9 cellular contexts compared by ENCODE assay signal in the genomic region with DNA sequence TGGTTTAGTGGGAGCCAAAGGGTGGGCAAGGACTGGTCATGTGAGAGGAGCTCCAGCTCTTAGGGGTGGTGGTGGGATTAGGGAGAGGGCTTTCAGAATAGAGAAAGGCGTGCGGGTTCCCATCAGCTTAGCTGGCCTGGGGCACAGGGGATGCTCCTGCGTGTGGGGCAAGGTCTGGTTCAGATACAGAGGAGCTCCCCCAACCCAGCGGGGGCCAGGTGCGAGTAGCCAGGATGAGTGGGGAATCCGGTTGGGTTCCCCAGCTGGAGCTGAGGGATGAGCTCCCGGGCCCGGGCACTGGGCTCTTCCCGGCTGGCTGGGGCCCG. TPM values are rescaled to one million over a fixed set of nuclear protein-coding genes. Genes with fewer than 3 reads are reported as not detected.
DNase-seq lines count a peak whose midpoint lies in the region; ATAC-seq, FAIRE-seq and TF ChIP-seq lines count a peak whose summit lies in the region.
"Had no signal": no experiment of that assay in that cellular context is flagged by ENCODE, and none has a peak within 500 bp of the region (broad histone marks: within the 10 kb centered on the region; RNA-seq: fewer than 3 reads in every experiment).

No MANE protein-coding gene starts in this region.

- H3K9me3 ChIP-seq in A549 (no peaks in the 10 kb centered on the region), WERI-Rb-1 (ENCODE audit: severe bottlenecking) (no peaks in the 10 kb centered on the region), right cardiac atrium (ENCODE audit: control insufficient read depth, low read length) (no peaks in the 10 kb centered on the region)

- H3K9me2 ChIP-seq in GM23338 (ENCODE audit: insufficient read depth), result no peaks in the 10 kb centered on the region

- DNase-seq in A549 (ENCODE audit: low read depth in 1 of 2, low spot score in 1 of 2) (no peak), GM23338 (ENCODE audit: low spot score) (peak; percentile 58), WERI-Rb-1 (no peak), right cardiac atrium (no peak), inferior parietal cortex (ENCODE audit: extremely low spot score) (no peak), HK-2 (ENCODE audit: unreplicated experiment) (no peak), ureter (ENCODE audit: low spot score) (no peak)

- no peaks in the 10 kb centered on the region for H4K20me1 ChIP-seq in GM23338 (replicated peaks; ENCODE audit: insufficient read depth)

- no peaks in the 10 kb centered on the region; the same call in 2 of the 3 replicates for H3K36me3 Mint-ChIP-seq in GM23338 (ENCODE audit: low read depth)
- H3K36me3 Mint-ChIP-seq in stimulated activated memory B cell treated with anti-CD40 and anti-IgM and Interleukin-4, amounts not matched to agents 10 μg/mL and 1 μg/mL and 100 μg/mL, for 72 hours, result peaks cover 7% of the 10 kb centered on the region

- CTCF ChIA-PET in A549 (lab: Yijun Ruan, JAX), result interaction anchor here (0.6 to 5.4 kb wide), 16 partner anchors 8 to 396 kb away, joined by 3 to 22 read pairs (median 6); partner anchors contain the start of genes CABP4, GPR152 and PPP1CA

- POLR2A ChIA-PET in A549 (lab: Yijun Ruan, JAX), result interaction anchor here (0.6 to 1.9 kb wide), 4 partner anchors 25 to 67 kb away, joined by 3 to 14 read pairs (median 4); partner anchors contain the start of genes CORO1B and PPP1CA

- peaks cover 9% of the 10 kb centered on the region; the same call in 1 of the 2 replicates for H3K79me2 ChIP-seq in GM23338 (replicated peaks; ENCODE audit: insufficient read depth)

- peak overlapping the region; percentile 82 for H3K4me2 ChIP-seq in A549
- H3K4me2 ChIP-seq in GM23338, result peak overlapping the region; percentile 93

- intact Hi-C loops in right cardiac atrium (cut with DNase I), result loop anchor here in 2 of 4 donors (5.0 to 10.0 kb wide), 2 partner anchors 54 to 66 kb away; partner anchors contain the start of genes CARNS1 (in 1 of the 2), PPP1CA (in 1 of the 2) and TBC1D10C (in 1 of the 2)

- TF ChIP-seq RAD21 in A549 (conservative IDR thresholded peaks at IDR 0.05 in 1 of 2, IDR thresholded peaks at IDR 0.05 in 1 of 2), result no peak

- peak; percentile 3 to 6; a peak in 5 of 6 replicates for ATAC-seq in A549
- peak; percentile 12 for ATAC-seq in GM23338
- no peak for ATAC-seq in right cardiac atrium
- ATAC-seq in stimulated activated memory B cell treated with anti-CD40 and anti-IgM and Interleukin-4, amounts not matched to agents 10 μg/mL and 1 μg/mL and 100 μg/mL, for 72 hours, result peak; percentile 1

- H3K36me3 ChIP-seq in GM23338 (ENCODE audit: insufficient read depth), result no peaks in the 10 kb centered on the region
- H3K36me3 ChIP-seq in WERI-Rb-1, result no peaks in the 10 kb centered on the region

- TF ChIP-seq POLR2A in A549 (IDR thresholded peaks at IDR 0.05; ENCODE audit: low read length), result no peak

- peaks cover 20% of the 10 kb centered on the region for H3K27me3 Mint-ChIP-seq in GM23338 (ENCODE audit: insufficient read depth, low read depth, poor library complexity)
- H3K27me3 Mint-ChIP-seq in stimulated activated memory B cell treated with anti-CD40 and anti-IgM and Interleukin-4, amounts not matched to agents 10 μg/mL and 1 μg/mL and 100 μg/mL, for 72 hours, result no peaks in the 10 kb centered on the region

- H3K27ac ChIP-seq in A549, result peak overlapping the region; percentile 82 to 97
- H3K27ac ChIP-seq in GM23338 (ENCODE audit: low read depth), result no peak overlapping the region
- H3K27ac ChIP-seq in WERI-Rb-1, result peak overlapping the region; percentile 75
- H3K27ac ChIP-seq in right cardiac atrium (ENCODE audit: low read length), result peak overlapping the region; percentile 64

- H3K4me1 Mint-ChIP-seq in GM23338, result peaks cover 15% of the 10 kb centered on the region
- H3K4me1 Mint-ChIP-seq in stimulated activated memory B cell treated with anti-CD40 and anti-IgM and Interleukin-4, amounts not matched to agents 10 μg/mL and 1 μg/mL and 100 μg/mL, for 72 hours, result peaks cover 76% of the 10 kb centered on the region

- TF ChIP-seq CTCF in A549 (IDR thresholded peaks at IDR 0.05) (no peak), GM23338 (conservative IDR thresholded peaks at IDR 0.05; ENCODE audit: low read depth in 2 of 2) (no peak), WERI-Rb-1 (IDR thresholded peaks at IDR 0.05; ENCODE audit: low read depth, low read length) (no peak)

- H3K4me3 ChIP-seq in A549 (peak overlapping the region; percentile 67), GM23338 (peak overlapping the region; percentile 92), WERI-Rb-1 (ENCODE audit: low read depth, low read length) (peak overlapping the region; percentile 73), right cardiac atrium (ENCODE audit: low read length) (peak overlapping the region; percentile 75)

- FAIRE-seq in A549 (lab: Jason Lieb, UNC), result no peak

- H3K27me3 ChIP-seq in GM23338 (ENCODE audit: insufficient read depth) (no peaks in the 10 kb centered on the region), WERI-Rb-1 (ENCODE audit: insufficient read depth, low read depth, severe bottlenecking) (no peaks in the 10 kb centered on the region), right cardiac atrium (ENCODE audit: control insufficient read depth, insufficient read depth) (no peaks in the 10 kb centered on the region)

- H3K4me3 Mint-ChIP-seq in GM23338, result peak overlapping the region; percentile 88
- H3K4me3 Mint-ChIP-seq in stimulated activated memory B cell treated with anti-CD40 and anti-IgM and Interleukin-4, amounts not matched to agents 10 μg/mL and 1 μg/mL and 100 μg/mL, for 72 hours, result peak overlapping the region; percentile 94

- no peaks in the 10 kb centered on the region for H3F3A ChIP-seq in GM23338 (replicated peaks; ENCODE audit: low read depth)

- no peaks in the 10 kb centered on the region for H3K9me3 Mint-ChIP-seq in GM23338
- H3K9me3 Mint-ChIP-seq in stimulated activated memory B cell treated with anti-CD40 and anti-IgM and Interleukin-4, amounts not matched to agents 10 μg/mL and 1 μg/mL and 100 μg/mL, for 72 hours, result no peaks in the 10 kb centered on the region

- no peak for TF ChIP-seq EP300 in A549 (IDR thresholded peaks at IDR 0.05)

- peak overlapping the region; percentile 93 for H3K27ac Mint-ChIP-seq in GM23338
- peak overlapping the region; percentile 95 for H3K27ac Mint-ChIP-seq in stimulated activated memory B cell treated with anti-CD40 and anti-IgM and Interleukin-4, amounts not matched to agents 10 μg/mL and 1 μg/mL and 100 μg/mL, for 72 hours

- H3K4me1 ChIP-seq in A549, result peaks cover 35% of the 10 kb centered on the region
- peaks cover 13% of the 10 kb centered on the region; the same call in 1 of the 2 replicates for H3K4me1 ChIP-seq in GM23338 (ENCODE audit: insufficient read depth)
- peaks cover 3% of the 10 kb centered on the region for H3K4me1 ChIP-seq in right cardiac atrium (ENCODE audit: control insufficient read depth, insufficient read depth, low read length)

- peak overlapping the region; percentile 78 for H2AFZ ChIP-seq in GM23338

- 13% methylated on average over 10 of the region's 10 CpGs for WGBS in A549 (ENCODE audit: missing lambda C conversion rate)
- WGBS in right cardiac atrium, result 3% methylated on average over 10 of the region's 10 CpGs

RNA-seq across cellular contexts. Expression of gene TMEM134, which starts 0.6 kb away (rescaled TPM):
- 18.1 and 18.8 TPM in 2 replicates for polyA plus RNA-seq in A549 (2011; rRNA removed)
- polyA plus RNA-seq in A549 (2012; cell fraction: cytosol; rRNA removed), result 53.7 and 68.8 TPM in 2 replicates
- 69.2 and 78.1 TPM in 2 replicates for polyA plus RNA-seq in A549 (2012; cell fraction: nucleus; rRNA removed)
- polyA plus RNA-seq in A549 (2017; fragmentation: RNase III; extraction: RNeasy Plus Mini Kit Qiagen cat#74134 plus additional on column Dnase treatment), result 18.0 to 20.6 TPM (median 18.9 TPM) in 3 replicates
- 5.1 and 6.6 TPM in 2 replicates for polyA minus RNA-seq in A549 (2011; rRNA and poly(A)+ RNA removed)
- 61.4 and 101 TPM in 2 replicates for total RNA-seq in GM23338 (2014; rRNA removed; shearing (Covaris generic))
- 64.7 and 69.2 TPM in 2 replicates for polyA plus RNA-seq in GM23338 (2016; fragmentation: Nextera tagmentation; extraction: Ambion mirVana)
- total RNA-seq in right cardiac atrium, result 10 to 100 TPM; 61.7 to 78.2 (median 65.4) TPM
- polyA plus RNA-seq in right cardiac atrium, result 82.3 TPM
- 134 TPM for total RNA-seq in ureter

RNA-seq across cellular contexts. Expression of gene CABP4, which starts 13.3 kb away (rescaled TPM):
- polyA plus RNA-seq in A549 (2011; rRNA removed) (not detected in 2 replicates), A549 (2017; fragmentation: RNase III; extraction: RNeasy Plus Mini Kit Qiagen cat#74134 plus additional on column Dnase treatment) (not detected in 3 replicates), GM23338 (2016; fragmentation: Nextera tagmentation; extraction: Ambion mirVana) (not detected in 2 replicates), right cardiac atrium (0.81 TPM)
- not detected in 2 replicates for polyA plus RNA-seq in A549 (2012; cell fraction: cytosol; rRNA removed)
- 0.02 TPM in 1 of 2 replicates, not detected in the other for polyA plus RNA-seq in A549 (2012; cell fraction: nucleus; rRNA removed)
- polyA minus RNA-seq in A549 (2011; rRNA and poly(A)+ RNA removed), result not detected in 2 replicates
- 0.28 TPM in 1 of 2 replicates, not detected in the other for total RNA-seq in GM23338 (2014; rRNA removed; shearing (Covaris generic))
- total RNA-seq in right cardiac atrium (1 to 10 TPM; 1.1 to 1.8 (median 1.5) TPM), ureter (2.8 TPM)

RNA-seq across cellular contexts. Expression of gene AIP, which starts 14.4 kb away (rescaled TPM):
- polyA plus RNA-seq in A549 (2011; rRNA removed) (50.8 and 56.3 TPM in 2 replicates), A549 (2017; fragmentation: RNase III; extraction: RNeasy Plus Mini Kit Qiagen cat#74134 plus additional on column Dnase treatment) (57.1 to 74.1 TPM (median 68.8 TPM) in 3 replicates), GM23338 (2016; fragmentation: Nextera tagmentation; extraction: Ambion mirVana) (32.1 and 33.3 TPM in 2 replicates), right cardiac atrium (74.2 TPM)
- 125 and 129 TPM in 2 replicates for polyA plus RNA-seq in A549 (2012; cell fraction: cytosol; rRNA removed)
- polyA plus RNA-seq in A549 (2012; cell fraction: nucleus; rRNA removed), result 104 and 133 TPM in 2 replicates
- 46.6 and 51.7 TPM in 2 replicates for polyA minus RNA-seq in A549 (2011; rRNA and poly(A)+ RNA removed)
- 22.1 and 29.1 TPM in 2 replicates for total RNA-seq in GM23338 (2014; rRNA removed; shearing (Covaris generic))
- total RNA-seq in right cardiac atrium (10 to 100 TPM; 50.8 to 64.5 (median 64.2) TPM), ureter (46.8 TPM)

RNA-seq across cellular contexts. Expression of gene GPR152, which starts 15.9 kb away (rescaled TPM):
- polyA plus RNA-seq in A549 (2011; rRNA removed) (not detected in 2 replicates), A549 (2017; fragmentation: RNase III; extraction: RNeasy Plus Mini Kit Qiagen cat#74134 plus additional on column Dnase treatment) (not detected in 3 replicates), GM23338 (2016; fragmentation: Nextera tagmentation; extraction: Ambion mirVana) (not detected in 2 replicates), right cardiac atrium (not detected)
- polyA plus RNA-seq in A549 (2012; cell fraction: cytosol; rRNA removed), result not detected in 2 replicates
- not detected in 2 replicates for polyA plus RNA-seq in A549 (2012; cell fraction: nucleus; rRNA removed)
- 0.34 TPM in 1 of 2 replicates, not detected in the other for polyA minus RNA-seq in A549 (2011; rRNA and poly(A)+ RNA removed)
- total RNA-seq in GM23338 (2014; rRNA removed; shearing (Covaris generic)), result not detected in 2 replicates
- total RNA-seq in right cardiac atrium (not detected), ureter (not detected)
- total RNA-seq: glomerular endothelial cell had no signal

RNA-seq across cellular contexts. Expression of gene CORO1B, which starts 25.2 kb away (rescaled TPM):
- polyA plus RNA-seq in A549 (2011; rRNA removed) (34.6 and 38.0 TPM in 2 replicates), A549 (2017; fragmentation: RNase III; extraction: RNeasy Plus Mini Kit Qiagen cat#74134 plus additional on column Dnase treatment) (37.9 to 46.0 TPM (median 44.2 TPM) in 3 replicates), GM23338 (2016; fragmentation: Nextera tagmentation; extraction: Ambion mirVana) (61.5 and 69.5 TPM in 2 replicates), right cardiac atrium (20.8 TPM)
- 87.1 and 110 TPM in 2 replicates for polyA plus RNA-seq in A549 (2012; cell fraction: cytosol; rRNA removed)
- 110 and 189 TPM in 2 replicates for polyA plus RNA-seq in A549 (2012; cell fraction: nucleus; rRNA removed)
- 31.3 and 58.1 TPM in 2 replicates for polyA minus RNA-seq in A549 (2011; rRNA and poly(A)+ RNA removed)
- 77.5 and 91.1 TPM in 2 replicates for total RNA-seq in GM23338 (2014; rRNA removed; shearing (Covaris generic))
- total RNA-seq in right cardiac atrium (10 to 100 TPM; 23.5 to 38.2 (median 29.6) TPM), ureter (101 TPM)

Comparison
In these comparisons a context has a peak if more than half of its experiments do, and no peak if none do; other contexts are left out.
1. ATAC-seq: peak in A549 (2 of 2), GM23338 (single experiment) and stimulated activated memory B cell treated with anti-CD40 and anti-IgM and Interleukin-4, amounts not matched to agents 10 μg/mL and 1 μg/mL and 100 μg/mL, for 72 hours (single experiment); none in right cardiac atrium (0 of 2).
2. Peak in every context shown above with its lines, with median percentiles within 50 percentile points of each other: H3K4me3 ChIP-seq.